29 cellular contexts compared by ENCODE assay signal in genomic region chr20:64105846-64106434, GRCh38. TPM values are rescaled to one million over a fixed set of nuclear protein-coding genes. Genes with fewer than 3 reads are reported as not detected.
DNase-seq lines count a peak whose midpoint lies in the region; ATAC-seq, FAIRE-seq and TF ChIP-seq lines count a peak whose summit lies in the region.
"Had no signal": no experiment of that assay in that cellular context is flagged by ENCODE, and none has a peak within 500 bp of the region (broad histone marks: within the 10 kb centered on the region; RNA-seq: fewer than 3 reads in every experiment).

No MANE protein-coding gene starts in this region.

- no peak for FAIRE-seq in GM19239 (lab: Jason Lieb, UNC)
- FAIRE-seq: H54 had no signal

- H3K27me3 ChIP-seq in RWPE2 (ENCODE audit: insufficient read depth, poor library complexity, severe bottlenecking) = peaks cover 36% of the 10 kb centered on the region
- no peaks in the 10 kb centered on the region for H3K27me3 ChIP-seq in right cardiac atrium (ENCODE audit: control insufficient read depth, insufficient read depth)
- peaks cover 8% of the 10 kb centered on the region for H3K27me3 ChIP-seq in CD8-positive, alpha-beta T cell (ENCODE audit: insufficient read depth, low read length)

- no peak for TF ChIP-seq CTCF in RWPE2 (IDR thresholded peaks at IDR 0.05; ENCODE audit: poor library complexity, severe bottlenecking)
- TF ChIP-seq CTCF in CD8-positive, alpha-beta T cell (IDR thresholded peaks at IDR 0.05) = no peak

- no peak overlapping the region for H3K4me3 Mint-ChIP-seq in activated T-cell treated with anti-CD3 and anti-CD28 coated beads, Interleukin-2, amount 50 U/mL, for 24 hours
- no peak overlapping the region for H3K4me3 Mint-ChIP-seq in activated T-cell treated with anti-CD3 and anti-CD28 coated beads, Interleukin-2, amount 50 U/mL, for 72 hours
- no peak overlapping the region for H3K4me3 Mint-ChIP-seq in stimulated activated naive B cell treated with anti-CD40 and anti-IgM and Interleukin-4, amounts not matched to agents 10 μg/mL and 1 μg/mL and 100 μg/mL, for 72 hours
- H3K4me3 Mint-ChIP-seq in CD8-positive, alpha-beta T cell = no peak overlapping the region
- H3K4me3 Mint-ChIP-seq: activated CD4-positive, alpha-beta T cell treated with anti-CD3 and anti-CD28 coated beads, Interleukin-2, amount 10 ng/mL, durations not matched to agents 24 days and 14 days; stimulated activated naive CD8-positive, alpha-beta T cell treated with anti-CD3 and anti-CD28 coated beads, Interleukin-15, Interleukin-2, amounts not matched to agents 100 ng/mL and 50 ng/mL, for 24 hours had no signal

- WGBS in right cardiac atrium = 92% methylated on average over 39 of the region's 39 CpGs

- peaks cover 13% of the 10 kb centered on the region for H3K4me1 Mint-ChIP-seq in activated T-cell treated with anti-CD3 and anti-CD28 coated beads, Interleukin-2, amount 50 U/mL, for 24 hours (ENCODE audit: low read depth)
- peaks cover 10% of the 10 kb centered on the region for H3K4me1 Mint-ChIP-seq in activated T-cell treated with anti-CD3 and anti-CD28 coated beads, Interleukin-2, amount 50 U/mL, for 72 hours (ENCODE audit: low read depth)
- H3K4me1 Mint-ChIP-seq in stimulated activated naive B cell treated with anti-CD40 and anti-IgM and Interleukin-4, amounts not matched to agents 10 μg/mL and 1 μg/mL and 100 μg/mL, for 72 hours = peaks cover 40 to 59% of the 10 kb centered on the region in 2 donors
- H3K4me1 Mint-ChIP-seq in CD8-positive, alpha-beta T cell (ENCODE audit: low read depth) = peaks cover 22% of the 10 kb centered on the region
- H3K4me1 Mint-ChIP-seq: activated CD4-positive, alpha-beta T cell treated with anti-CD3 and anti-CD28 coated beads, Interleukin-2, amount 10 ng/mL, durations not matched to agents 24 days and 14 days had no signal

- H3K36me3 ChIP-seq in RWPE2 (ENCODE audit: low read depth) = no peaks in the 10 kb centered on the region
- no peaks in the 10 kb centered on the region for H3K36me3 ChIP-seq in CD8-positive, alpha-beta T cell (ENCODE audit: insufficient read depth, low read length)
- H3K36me3 ChIP-seq: upper lobe of left lung had no signal

- H3K36me3 Mint-ChIP-seq in activated T-cell treated with anti-CD3 and anti-CD28 coated beads, Interleukin-2, amount 50 U/mL, for 24 hours (ENCODE audit: low read depth) = no peaks in the 10 kb centered on the region
- H3K36me3 Mint-ChIP-seq in activated T-cell treated with anti-CD3 and anti-CD28 coated beads, Interleukin-2, amount 50 U/mL, for 72 hours (ENCODE audit: insufficient read depth in 2 of 2) = no peaks in the 10 kb centered on the region
- no peaks in the 10 kb centered on the region for H3K36me3 Mint-ChIP-seq in stimulated activated naive B cell treated with anti-CD40 and anti-IgM and Interleukin-4, amounts not matched to agents 10 μg/mL and 1 μg/mL and 100 μg/mL, for 72 hours
- H3K36me3 Mint-ChIP-seq in CD8-positive, alpha-beta T cell = no peaks in the 10 kb centered on the region

- no peaks in the 10 kb centered on the region for H3K9me3 ChIP-seq in RWPE2 (ENCODE audit: severe bottlenecking)
- H3K9me3 ChIP-seq in right cardiac atrium (ENCODE audit: control insufficient read depth, low read length) = no peaks in the 10 kb centered on the region
- H3K9me3 ChIP-seq in CD8-positive, alpha-beta T cell (ENCODE audit: low read length) = no peaks in the 10 kb centered on the region
- H3K9me3 ChIP-seq: upper lobe of left lung had no signal

- DNase-seq in activated T-cell treated with anti-CD3 and anti-CD28 coated beads, Interleukin-2, amount 50 U/mL, for 24 hours = peak; percentile 25
- no peak for DNase-seq in activated T-cell treated with anti-CD3 and anti-CD28 coated beads, Interleukin-2, amount 50 U/mL, for 72 hours
- DNase-seq in RWPE2 (ENCODE audit: low spot score) (peak; percentile 81), right cardiac atrium (peak in 2 of 3 donors; percentile 9 to 24), GM03348 (ENCODE audit: low spot score) (no peak), GM19239 (ENCODE audit: insufficient read length, low spot score) (no peak)
- no peak for DNase-seq in stimulated activated naive B cell treated with anti-CD40 and anti-IgM and Interleukin-4, amounts not matched to agents 10 μg/mL and 1 μg/mL and 100 μg/mL, for 72 hours
- DNase-seq in CD8-positive, alpha-beta T cell = no peak
- DNase-seq: activated naive CD4-positive, alpha-beta T cell treated with anti-CD3 and anti-CD28 coated beads, Interleukin-2, amount 50 U/mL, for 16 hours; C1 segment of cervical spinal cord; cerebellar nuclear complex; hippocampal formation; IMR-90; NCI-H1417; NCI-H2107; stimulated activated CD4-positive, alpha-beta T cell treated with anti-CD3 and anti-CD28 coated beads, Interleukin-4, amount 100 ng/mL, for 1 hour had no signal

- peaks cover 25% of the 10 kb centered on the region for H3K27me3 Mint-ChIP-seq in activated T-cell treated with anti-CD3 and anti-CD28 coated beads, Interleukin-2, amount 50 U/mL, for 24 hours
- peaks cover 21% of the 10 kb centered on the region for H3K27me3 Mint-ChIP-seq in activated T-cell treated with anti-CD3 and anti-CD28 coated beads, Interleukin-2, amount 50 U/mL, for 72 hours (ENCODE audit: low read depth)
- H3K27me3 Mint-ChIP-seq in stimulated activated naive B cell treated with anti-CD40 and anti-IgM and Interleukin-4, amounts not matched to agents 10 μg/mL and 1 μg/mL and 100 μg/mL, for 72 hours = peaks cover 17 to 30% of the 10 kb centered on the region in 2 donors
- H3K27me3 Mint-ChIP-seq in CD8-positive, alpha-beta T cell (ENCODE audit: low read depth) = peaks cover 14% of the 10 kb centered on the region

- no peaks in the 10 kb centered on the region for H3K9me3 Mint-ChIP-seq in activated T-cell treated with anti-CD3 and anti-CD28 coated beads, Interleukin-2, amount 50 U/mL, for 24 hours
- no peaks in the 10 kb centered on the region for H3K9me3 Mint-ChIP-seq in activated T-cell treated with anti-CD3 and anti-CD28 coated beads, Interleukin-2, amount 50 U/mL, for 72 hours
- no peaks in the 10 kb centered on the region for H3K9me3 Mint-ChIP-seq in stimulated activated naive B cell treated with anti-CD40 and anti-IgM and Interleukin-4, amounts not matched to agents 10 μg/mL and 1 μg/mL and 100 μg/mL, for 72 hours
- no peaks in the 10 kb centered on the region for H3K9me3 Mint-ChIP-seq in CD8-positive, alpha-beta T cell
- H3K9me3 Mint-ChIP-seq: activated CD4-positive, alpha-beta T cell treated with anti-CD3 and anti-CD28 coated beads, Interleukin-2, amount 10 ng/mL, durations not matched to agents 24 days and 14 days; stimulated activated naive CD8-positive, alpha-beta T cell treated with anti-CD3 and anti-CD28 coated beads, Interleukin-15, Interleukin-2, amounts not matched to agents 100 ng/mL and 50 ng/mL, for 24 hours had no signal

- H3K4me1 ChIP-seq in RWPE2 (ENCODE audit: insufficient read depth, poor library complexity, severe bottlenecking) (no peaks in the 10 kb centered on the region), right cardiac atrium (ENCODE audit: control insufficient read depth, insufficient read depth, low read length) (no peaks in the 10 kb centered on the region)
- peaks cover 9% of the 10 kb centered on the region for H3K4me1 ChIP-seq in CD8-positive, alpha-beta T cell (ENCODE audit: insufficient read depth, low read length)

- CTCF ChIA-PET in CD8-positive, alpha-beta T cell (lab: Charles Lee) = no interaction called here

- no peak overlapping the region for H3K27ac ChIP-seq in RWPE2 (ENCODE audit: poor library complexity, severe bottlenecking)
- H3K27ac ChIP-seq in right cardiac atrium (ENCODE audit: low read length) = no peak overlapping the region
- no peak overlapping the region for H3K27ac ChIP-seq in CD8-positive, alpha-beta T cell (ENCODE audit: low read depth, low read length)
- H3K27ac ChIP-seq: HL-60, PC-9, upper lobe of left lung had no signal

- H3K4me3 ChIP-seq in RWPE2 (ENCODE audit: severe bottlenecking) (no peak overlapping the region), right cardiac atrium (ENCODE audit: low read length) (no peak overlapping the region)
- H3K4me3 ChIP-seq in CD8-positive, alpha-beta T cell (ENCODE audit: low read depth, low read length) = no peak overlapping the region
- H3K4me3 ChIP-seq: lung, PC-9, upper lobe of left lung had no signal

- intact Hi-C loops in right cardiac atrium (cut with DNase I) = no loop called here
- intact Hi-C loops in CD8-positive, alpha-beta T cell (cut with DNase I, micrococcal nuclease) = no loop called here

- ATAC-seq in activated T-cell treated with anti-CD3 and anti-CD28 coated beads, Interleukin-2, amount 50 U/mL, for 72 hours (replicated peaks in 1 of 2) = no peak
- ATAC-seq in RWPE2 (ENCODE audit: low read depth) (no peak), right cardiac atrium (no peak)
- ATAC-seq in stimulated activated naive B cell treated with anti-CD40 and anti-IgM and Interleukin-4, amounts not matched to agents 10 μg/mL and 1 μg/mL and 100 μg/mL, for 72 hours (replicated peaks) = no peak
- no peak for ATAC-seq in CD8-positive, alpha-beta T cell

- POLR2A ChIA-PET in CD8-positive, alpha-beta T cell (lab: Charles Lee) = no interaction called here

- H3K27ac Mint-ChIP-seq in activated T-cell treated with anti-CD3 and anti-CD28 coated beads, Interleukin-2, amount 50 U/mL, for 24 hours = no peak overlapping the region
- no peak overlapping the region for H3K27ac Mint-ChIP-seq in activated T-cell treated with anti-CD3 and anti-CD28 coated beads, Interleukin-2, amount 50 U/mL, for 72 hours
- H3K27ac Mint-ChIP-seq in stimulated activated naive B cell treated with anti-CD40 and anti-IgM and Interleukin-4, amounts not matched to agents 10 μg/mL and 1 μg/mL and 100 μg/mL, for 72 hours = peak overlapping the region; percentile 17
- H3K27ac Mint-ChIP-seq in CD8-positive, alpha-beta T cell = no peak overlapping the region
- H3K27ac Mint-ChIP-seq: activated CD4-positive, alpha-beta T cell treated with anti-CD3 and anti-CD28 coated beads, Interleukin-2, amount 10 ng/mL, durations not matched to agents 24 days and 14 days; stimulated activated naive CD8-positive, alpha-beta T cell treated with anti-CD3 and anti-CD28 coated beads, Interleukin-15, Interleukin-2, amounts not matched to agents 100 ng/mL and 50 ng/mL, for 24 hours had no signal

RNA-seq across cellular contexts. Expression of gene NPBWR2, which starts 1.4 kb away (rescaled TPM):
- total RNA-seq in activated T-cell treated with anti-CD3 and anti-CD28 coated beads, Interleukin-2, amount 50 U/mL, for 72 hours = not detected
- not detected for total RNA-seq in right cardiac atrium
- not detected for polyA plus RNA-seq in right cardiac atrium
- not detected for total RNA-seq in CD8-positive, alpha-beta T cell
- total RNA-seq: activated CD4-positive, alpha-beta T cell treated with anti-CD3 and anti-CD28 coated beads, Interleukin-2, amount 10 ng/mL, durations not matched to agents 24 days and 14 days; epithelial cell of proximal tubule; fibroblast of villous mesenchyme; IMR-90; lung; MCF 10A; NCI-H460; PC-9; SK-MEL-5; T-helper 1 cell treated with Interleukin-12 subunit alpha and Interleukin-12 subunit beta and Interleukin-4 antibody, amounts not matched to agents 30 ng/mL and 1 ng/mL, for 36 hours; upper lobe of left lung had no signal
- polyA plus RNA-seq: IMR-90, lung had no signal

RNA-seq across cellular contexts. Expression of gene LKAAEAR1, which starts 21.7 kb away (rescaled TPM):
- total RNA-seq in activated T-cell treated with anti-CD3 and anti-CD28 coated beads, Interleukin-2, amount 50 U/mL, for 72 hours = under 1 TPM in 1 of 2 donors, not detected in 1; 0.29 TPM
- total RNA-seq in right cardiac atrium = under 1 TPM in 3 of 4 donors, not detected in 1; 0.29 to 0.65 (median 0.50) TPM
- polyA plus RNA-seq in right cardiac atrium = 0.41 TPM
- total RNA-seq in CD8-positive, alpha-beta T cell = under 1 TPM in 1 of 2 experiments, not detected in 1; 0.42 TPM
- total RNA-seq: epithelial cell of proximal tubule; fibroblast of villous mesenchyme; IMR-90; MCF 10A; NCI-H460; PC-9; T-helper 1 cell treated with Interleukin-12 subunit alpha and Interleukin-12 subunit beta and Interleukin-4 antibody, amounts not matched to agents 30 ng/mL and 1 ng/mL, for 36 hours had no signal

RNA-seq across cellular contexts. Expression of gene OPRL1, which starts 26.1 kb away (rescaled TPM):
- total RNA-seq in activated T-cell treated with anti-CD3 and anti-CD28 coated beads, Interleukin-2, amount 50 U/mL, for 72 hours = 1 to 10 TPM; 1.3 to 1.7 TPM
- total RNA-seq in right cardiac atrium = 1 to 10 TPM in 2 of 4 donors, under 1 TPM in 2; 0.50 to 1.3 (median 1.1) TPM
- 0.81 TPM for polyA plus RNA-seq in right cardiac atrium
- under 1 TPM; 0.35 to 0.69 TPM for total RNA-seq in CD8-positive, alpha-beta T cell

RNA-seq across cellular contexts. Expression of gene RGS19, which starts 26.6 kb away (rescaled TPM):
- total RNA-seq in activated T-cell treated with anti-CD3 and anti-CD28 coated beads, Interleukin-2, amount 50 U/mL, for 72 hours = 10 to 100 TPM; 38.1 to 40.0 TPM
- total RNA-seq in right cardiac atrium = 1 to 10 TPM; 6.3 to 9.1 (median 8.3) TPM
- 5.8 TPM for polyA plus RNA-seq in right cardiac atrium
- total RNA-seq in CD8-positive, alpha-beta T cell = 1 to 10 TPM; 6.9 to 8.1 TPM

RNA-seq across cellular contexts. Expression of gene TCEA2, which starts 42.9 kb away (rescaled TPM):
- total RNA-seq in activated T-cell treated with anti-CD3 and anti-CD28 coated beads, Interleukin-2, amount 50 U/mL, for 72 hours = 10 to 100 TPM; 55.5 to 61.6 TPM
- 10 to 100 TPM; 46.3 to 52.0 (median 50.0) TPM for total RNA-seq in right cardiac atrium
- 38.3 TPM for polyA plus RNA-seq in right cardiac atrium
- 10 to 100 TPM; 18.2 to 18.4 TPM for total RNA-seq in CD8-positive, alpha-beta T cell

Comparison
In these comparisons a context has a peak if more than half of its experiments do, and no peak if none do; other contexts are left out.
1. DNase-seq: peak in activated T-cell treated with anti-CD3 and anti-CD28 coated beads, Interleukin-2, amount 50 U/mL, for 24 hours (single experiment), RWPE2 (single experiment) and right cardiac atrium (2 of 3); none in activated T-cell treated with anti-CD3 and anti-CD28 coated beads, Interleukin-2, amount 50 U/mL, for 72 hours (0 of 2), stimulated activated naive B cell treated with anti-CD40 and anti-IgM and Interleukin-4, amounts not matched to agents 10 μg/mL and 1 μg/mL and 100 μg/mL, for 72 hours (single experiment), GM03348 (single experiment), CD8-positive, alpha-beta T cell (0 of 7) and GM19239 (single experiment).